Comparison of ENCODE assay signal across 8 cellular contexts in the genomic region with DNA sequence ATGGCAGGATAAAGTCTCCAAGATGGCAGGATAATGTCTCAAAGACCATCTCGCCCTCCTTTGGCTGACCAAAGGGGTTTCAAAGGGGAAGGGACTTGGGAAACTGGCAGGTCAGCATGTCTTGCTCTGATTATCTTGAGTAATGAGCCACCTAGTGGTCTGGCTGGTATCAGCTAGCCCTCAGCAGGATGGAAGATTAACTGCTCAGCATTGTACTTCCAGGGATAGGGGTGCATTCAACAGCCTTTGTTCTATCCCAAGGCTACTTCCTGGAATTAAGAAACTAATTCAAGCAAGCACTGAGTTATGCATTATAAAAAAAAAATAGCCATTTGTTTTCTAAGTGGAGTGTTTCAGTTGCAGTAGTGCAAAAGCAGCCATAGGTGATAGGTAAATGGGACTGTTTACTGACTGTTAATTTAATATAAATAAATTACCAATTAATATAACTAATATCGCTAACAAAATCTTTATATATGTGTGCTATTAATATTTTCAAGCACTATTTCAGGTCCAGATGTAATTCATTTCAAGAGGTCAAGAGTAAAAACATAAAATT.
DNase-seq lines count a peak whose midpoint lies in the region; ATAC-seq and TF ChIP-seq lines count a peak whose summit lies in the region.

No MANE protein-coding gene starts in this region.

- H3K4me1 Mint-ChIP-seq in MCF 10A (ENCODE audit: insufficient read depth, unreplicated experiment): no peaks in the 10 kb centered on the region

- no peak overlapping the region for H2BK15ac ChIP-seq in mesenchymal stem cell (ENCODE audit: low read depth, poor library complexity, severe bottlenecking)

- H3K9ac ChIP-seq in mesenchymal stem cell (ENCODE audit: low read length): peak overlapping the region; percentile 78

- no peak overlapping the region for H2BK120ac ChIP-seq in mesenchymal stem cell (ENCODE audit: low read depth, low read length)

- peak; percentile 67 for DNase-seq in D341Med (ENCODE audit: low spot score)
- peak; percentile 5 for DNase-seq in NCI-H510A (lab: John Stamatoyannopoulos, UW)
- peak; percentile 64 for DNase-seq in MCF 10A (ENCODE audit: unreplicated experiment)
- DNase-seq in mesenchymal stem cell: peak; percentile 25
- no peak for DNase-seq in effector CD4-positive, alpha-beta T cell

- no peak overlapping the region for H3K27ac Mint-ChIP-seq in MCF 10A (ENCODE audit: low read depth, unreplicated experiment)

- H3K14ac ChIP-seq in mesenchymal stem cell (ENCODE audit: low read length in 2 of 2): no peak overlapping the region

- H3K9me3 Mint-ChIP-seq in MCF 10A (ENCODE audit: unreplicated experiment): peaks cover 1% of the 10 kb centered on the region

- H3K4me2 ChIP-seq in mesenchymal stem cell (ENCODE audit: low read length, poor library complexity, severe bottlenecking): no peak overlapping the region

- no peak overlapping the region for H4K91ac ChIP-seq in mesenchymal stem cell (ENCODE audit: low read length)

- CTCF ChIA-PET in MCF 10A (lab: Yijun Ruan, JAX): interaction anchor here (0.6 to 2.1 kb wide), 10 partner anchors 8 to 1004 kb away, joined by 3 to 7 read pairs (median 4); no protein-coding TSS in a partner anchor

- peak; percentile 70 for ATAC-seq in HG02623 (IDR thresholded peaks at IDR 0.05; ENCODE audit: unreplicated experiment)
- ATAC-seq in HG03097 (IDR thresholded peaks at IDR 0.05; ENCODE audit: low FRiP score, unreplicated experiment): no peak
- no peak for ATAC-seq in GM21723 (IDR thresholded peaks at IDR 0.05; ENCODE audit: unreplicated experiment)

- H3K9me3 ChIP-seq in mesenchymal stem cell (ENCODE audit: control insufficient read depth, low read length): no peaks in the 10 kb centered on the region

- no peak overlapping the region for H3K18ac ChIP-seq in mesenchymal stem cell (ENCODE audit: low read depth in 1 of 2, low read length in 2 of 2)

- no peak overlapping the region for H3K27ac ChIP-seq in mesenchymal stem cell (ENCODE audit: low read length, poor library complexity, severe bottlenecking)

- BruUV-seq in MCF 10A (replicated peaks; lab: Mats Ljungman, UMichigan): no TSS peak

- H3K23ac ChIP-seq in mesenchymal stem cell (ENCODE audit: low read length in 2 of 2): no peak overlapping the region

- H2AFZ ChIP-seq in mesenchymal stem cell (ENCODE audit: low read depth, low read length): no peak overlapping the region

- POLR2A ChIA-PET in MCF 10A (lab: Yijun Ruan, JAX): interaction anchor here (0.6 to 0.7 kb wide), 2 partner anchors 310 to 521 kb away, joined by 3 read pairs; no protein-coding TSS in a partner anchor

- no peaks in the 10 kb centered on the region for H3K4me1 ChIP-seq in mesenchymal stem cell (ENCODE audit: control insufficient read depth, insufficient read depth, low read depth, low read length)

- H2BK12ac ChIP-seq in mesenchymal stem cell (ENCODE audit: low read length in 2 of 2): no peak overlapping the region

- no peaks in the 10 kb centered on the region for H3K27me3 Mint-ChIP-seq in MCF 10A (ENCODE audit: insufficient read depth, unreplicated experiment)

- peak overlapping the region in 1 of 2 experiments; percentile 85 for H3K4me3 ChIP-seq in mesenchymal stem cell (ENCODE audit: insufficient read depth in 1 of 2, low read depth in 1 of 2, low read length in 2 of 2)

- intact Hi-C loops in MCF 10A (cut with micrococcal nuclease): loop anchor here (1.0 to 2.0 kb wide), 3 partner anchors 154 to 1850 kb away; no protein-coding TSS in a partner anchor

- H3K4ac ChIP-seq in mesenchymal stem cell (ENCODE audit: low read depth in 1 of 2, low read length in 2 of 2): no peak overlapping the region

- peak; percentile 58 for TF ChIP-seq CTCF in MCF 10A (IDR thresholded peaks at IDR 0.05; ENCODE audit: unreplicated experiment)

- H2BK5ac ChIP-seq in mesenchymal stem cell (ENCODE audit: low read depth, low read length, poor library complexity, severe bottlenecking): no peak overlapping the region

- no peaks in the 10 kb centered on the region for H3K36me3 Mint-ChIP-seq in MCF 10A (ENCODE audit: insufficient read depth, unreplicated experiment)

- H2AK5ac ChIP-seq in mesenchymal stem cell (ENCODE audit: low read length, severe bottlenecking): no peak overlapping the region

- no peaks in the 10 kb centered on the region for H3K79me1 ChIP-seq in mesenchymal stem cell (replicated peaks; ENCODE audit: low read length, poor library complexity, severe bottlenecking)

- WGBS in mesenchymal stem cell: 41% methylated on average over 1 of the region's 2 CpGs

- no peaks in the 10 kb centered on the region for H3K27me3 ChIP-seq in mesenchymal stem cell (ENCODE audit: control insufficient read depth in 1 of 2, insufficient read depth in 1 of 2, low read length in 2 of 2)

- no peaks in the 10 kb centered on the region for H3K36me3 ChIP-seq in mesenchymal stem cell (ENCODE audit: control insufficient read depth in 1 of 2, insufficient read depth in 2 of 2, low read depth in 1 of 2, low read length in 2 of 2)

- H4K8ac ChIP-seq in mesenchymal stem cell (ENCODE audit: low read length): no peak overlapping the region

- H3K4me3 Mint-ChIP-seq in MCF 10A (ENCODE audit: unreplicated experiment): peak overlapping the region; percentile 29
